ENCODE assay signal across 1 cellular context in the genomic region with DNA sequence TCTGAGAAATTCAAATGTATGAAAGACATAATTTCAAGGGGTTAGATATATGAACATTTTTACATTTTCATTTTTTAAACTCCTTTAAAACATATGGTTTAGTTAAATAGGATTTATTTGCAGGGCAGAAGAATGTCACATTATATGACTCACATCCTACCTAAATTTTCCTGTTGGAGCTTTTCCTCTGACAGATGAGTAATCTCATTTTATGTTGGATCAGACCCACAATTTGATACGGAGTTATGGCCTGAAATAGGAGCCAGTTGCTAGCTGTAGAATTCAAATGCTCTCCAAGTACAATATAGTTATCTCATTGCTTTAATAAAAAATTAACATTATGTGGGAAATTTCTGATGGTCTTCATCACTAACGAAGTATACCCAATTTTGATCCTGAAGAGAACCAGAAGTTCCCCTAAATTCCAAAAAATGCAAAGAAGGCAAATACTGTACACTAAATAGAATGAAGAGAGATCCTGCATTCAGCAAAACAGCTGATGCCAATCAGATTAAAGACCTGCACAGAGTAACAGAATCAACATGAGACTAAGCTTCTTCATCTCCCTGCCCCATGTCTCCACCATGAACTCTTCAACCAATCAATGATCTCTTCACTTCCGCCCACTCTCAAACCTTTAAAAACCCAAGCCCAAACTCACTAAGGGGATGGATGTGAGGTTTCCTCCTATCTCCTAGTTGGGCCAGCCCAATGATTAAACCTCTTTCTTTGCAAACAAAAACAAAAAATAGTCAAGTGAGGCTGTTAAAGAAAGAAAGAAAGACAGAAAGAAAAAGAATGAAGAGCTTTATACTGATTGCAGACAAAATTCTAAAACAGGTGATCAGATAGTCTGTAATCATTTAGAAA.
TF ChIP-seq lines count a peak whose summit lies in the region.

No MANE protein-coding gene starts in this region.

TF ChIP-seq in K562, 482 proteins besides CTCF, POLR2A, EP300 and RAD21 (continues in another document):
- TF ChIP-seq, protein P1, sequence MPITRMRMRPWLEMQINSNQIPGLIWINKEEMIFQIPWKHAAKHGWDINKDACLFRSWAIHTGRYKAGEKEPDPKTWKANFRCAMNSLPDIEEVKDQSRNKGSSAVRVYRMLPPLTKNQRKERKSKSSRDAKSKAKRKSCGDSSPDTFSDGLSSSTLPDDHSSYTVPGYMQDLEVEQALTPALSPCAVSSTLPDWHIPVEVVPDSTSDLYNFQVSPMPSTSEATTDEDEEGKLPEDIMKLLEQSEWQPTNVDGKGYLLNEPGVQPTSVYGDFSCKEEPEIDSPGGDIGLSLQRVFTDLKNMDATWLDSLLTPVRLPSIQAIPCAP (CRISPR knock-in tag; IDR thresholded peaks at IDR 0.05; ENCODE audit: borderline replicate concordance), result no peak
- TF ChIP-seq, protein P2, sequence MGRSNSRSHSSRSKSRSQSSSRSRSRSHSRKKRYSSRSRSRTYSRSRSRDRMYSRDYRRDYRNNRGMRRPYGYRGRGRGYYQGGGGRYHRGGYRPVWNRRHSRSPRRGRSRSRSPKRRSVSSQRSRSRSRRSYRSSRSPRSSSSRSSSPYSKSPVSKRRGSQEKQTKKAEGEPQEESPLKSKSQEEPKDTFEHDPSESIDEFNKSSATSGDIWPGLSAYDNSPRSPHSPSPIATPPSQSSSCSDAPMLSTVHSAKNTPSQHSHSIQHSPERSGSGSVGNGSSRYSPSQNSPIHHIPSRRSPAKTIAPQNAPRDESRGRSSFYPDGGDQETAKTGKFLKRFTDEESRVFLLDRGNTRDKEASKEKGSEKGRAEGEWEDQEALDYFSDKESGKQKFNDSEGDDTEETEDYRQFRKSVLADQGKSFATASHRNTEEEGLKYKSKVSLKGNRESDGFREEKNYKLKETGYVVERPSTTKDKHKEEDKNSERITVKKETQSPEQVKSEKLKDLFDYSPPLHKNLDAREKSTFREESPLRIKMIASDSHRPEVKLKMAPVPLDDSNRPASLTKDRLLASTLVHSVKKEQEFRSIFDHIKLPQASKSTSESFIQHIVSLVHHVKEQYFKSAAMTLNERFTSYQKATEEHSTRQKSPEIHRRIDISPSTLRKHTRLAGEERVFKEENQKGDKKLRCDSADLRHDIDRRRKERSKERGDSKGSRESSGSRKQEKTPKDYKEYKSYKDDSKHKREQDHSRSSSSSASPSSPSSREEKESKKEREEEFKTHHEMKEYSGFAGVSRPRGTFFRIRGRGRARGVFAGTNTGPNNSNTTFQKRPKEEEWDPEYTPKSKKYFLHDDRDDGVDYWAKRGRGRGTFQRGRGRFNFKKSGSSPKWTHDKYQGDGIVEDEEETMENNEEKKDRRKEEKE (IDR thresholded peaks at IDR 0.05; ENCODE audit: borderline replicate concordance in 1 of 2, control insufficient read depth in 1 of 2, low read depth in 2 of 2, low read length in 1 of 2), result no peak
- TF ChIP-seq, protein P3, sequence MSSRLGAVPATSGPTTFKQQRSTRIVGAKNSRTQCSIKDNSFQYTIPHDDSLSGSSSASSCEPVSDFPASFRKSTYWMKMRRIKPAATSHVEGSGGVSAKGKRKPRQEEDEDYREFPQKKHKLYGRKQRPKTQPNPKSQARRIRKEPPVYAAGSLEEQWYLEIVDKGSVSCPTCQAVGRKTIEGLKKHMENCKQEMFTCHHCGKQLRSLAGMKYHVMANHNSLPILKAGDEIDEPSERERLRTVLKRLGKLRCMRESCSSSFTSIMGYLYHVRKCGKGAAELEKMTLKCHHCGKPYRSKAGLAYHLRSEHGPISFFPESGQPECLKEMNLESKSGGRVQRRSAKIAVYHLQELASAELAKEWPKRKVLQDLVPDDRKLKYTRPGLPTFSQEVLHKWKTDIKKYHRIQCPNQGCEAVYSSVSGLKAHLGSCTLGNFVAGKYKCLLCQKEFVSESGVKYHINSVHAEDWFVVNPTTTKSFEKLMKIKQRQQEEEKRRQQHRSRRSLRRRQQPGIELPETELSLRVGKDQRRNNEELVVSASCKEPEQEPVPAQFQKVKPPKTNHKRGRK (tag; IDR thresholded peaks at IDR 0.05), result no peak
- TF ChIP-seq ZNF77 (CRISPR knock-in tag; IDR thresholded peaks at IDR 0.05) (no peak), ZNF445 (CRISPR knock-in tag; IDR thresholded peaks at IDR 0.05; ENCODE audit: low read depth) (no peak), SETDB1 (IDR thresholded peaks at IDR 0.05; ENCODE audit: low read length) (no peak), BHLHE40 (IDR thresholded peaks at IDR 0.05; ENCODE audit: low read length) (no peak), MYC (IDR thresholded peaks at IDR 0.05; ENCODE audit: low read depth, low read length) (no peak), MYC (CRISPR knock-in tag; IDR thresholded peaks at IDR 0.05; ENCODE audit: borderline replicate concordance, low read depth) (peak; percentile 23; the same call in 1 of the 2 replicates), MAZ (CRISPR knock-in tag; conservative IDR thresholded peaks at IDR 0.05 in 1 of 2, IDR thresholded peaks at IDR 0.05 in 1 of 2) (no peak), DNMT1 (IDR thresholded peaks at IDR 0.05) (no peak), EHMT2 (IDR thresholded peaks at IDR 0.05) (peak; percentile 56; the same call in 1 of the 2 replicates), POLR2H (tag; IDR thresholded peaks at IDR 0.05; ENCODE audit: low read depth) (no peak), POU5F1 (IDR thresholded peaks at IDR 0.05; ENCODE audit: borderline replicate concordance, low read depth, low read length, partially characterized antibody) (no peak), ZNF57 (CRISPR knock-in tag; IDR thresholded peaks at IDR 0.05) (no peak), DACH1 (IDR thresholded peaks at IDR 0.05; ENCODE audit: partially characterized antibody) (peak; percentile 31), MCM7 (IDR thresholded peaks at IDR 0.05) (no peak), ZNF408 (CRISPR knock-in tag; IDR thresholded peaks at IDR 0.05; ENCODE audit: low read depth) (no peak), KAT8 (IDR thresholded peaks at IDR 0.05; ENCODE audit: low read depth) (no peak), ARID1B (IDR thresholded peaks at IDR 0.05) (no peak), NCOR1 (IDR thresholded peaks at IDR 0.05) (no peak), EGR1 (conservative IDR thresholded peaks at IDR 0.05) (peak; percentile 79)
- TF ChIP-seq, protein P4, sequence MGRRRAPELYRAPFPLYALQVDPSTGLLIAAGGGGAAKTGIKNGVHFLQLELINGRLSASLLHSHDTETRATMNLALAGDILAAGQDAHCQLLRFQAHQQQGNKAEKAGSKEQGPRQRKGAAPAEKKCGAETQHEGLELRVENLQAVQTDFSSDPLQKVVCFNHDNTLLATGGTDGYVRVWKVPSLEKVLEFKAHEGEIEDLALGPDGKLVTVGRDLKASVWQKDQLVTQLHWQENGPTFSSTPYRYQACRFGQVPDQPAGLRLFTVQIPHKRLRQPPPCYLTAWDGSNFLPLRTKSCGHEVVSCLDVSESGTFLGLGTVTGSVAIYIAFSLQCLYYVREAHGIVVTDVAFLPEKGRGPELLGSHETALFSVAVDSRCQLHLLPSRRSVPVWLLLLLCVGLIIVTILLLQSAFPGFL (CRISPR knock-in tag; IDR thresholded peaks at IDR 0.05), result no peak
- TF ChIP-seq, protein P5, sequence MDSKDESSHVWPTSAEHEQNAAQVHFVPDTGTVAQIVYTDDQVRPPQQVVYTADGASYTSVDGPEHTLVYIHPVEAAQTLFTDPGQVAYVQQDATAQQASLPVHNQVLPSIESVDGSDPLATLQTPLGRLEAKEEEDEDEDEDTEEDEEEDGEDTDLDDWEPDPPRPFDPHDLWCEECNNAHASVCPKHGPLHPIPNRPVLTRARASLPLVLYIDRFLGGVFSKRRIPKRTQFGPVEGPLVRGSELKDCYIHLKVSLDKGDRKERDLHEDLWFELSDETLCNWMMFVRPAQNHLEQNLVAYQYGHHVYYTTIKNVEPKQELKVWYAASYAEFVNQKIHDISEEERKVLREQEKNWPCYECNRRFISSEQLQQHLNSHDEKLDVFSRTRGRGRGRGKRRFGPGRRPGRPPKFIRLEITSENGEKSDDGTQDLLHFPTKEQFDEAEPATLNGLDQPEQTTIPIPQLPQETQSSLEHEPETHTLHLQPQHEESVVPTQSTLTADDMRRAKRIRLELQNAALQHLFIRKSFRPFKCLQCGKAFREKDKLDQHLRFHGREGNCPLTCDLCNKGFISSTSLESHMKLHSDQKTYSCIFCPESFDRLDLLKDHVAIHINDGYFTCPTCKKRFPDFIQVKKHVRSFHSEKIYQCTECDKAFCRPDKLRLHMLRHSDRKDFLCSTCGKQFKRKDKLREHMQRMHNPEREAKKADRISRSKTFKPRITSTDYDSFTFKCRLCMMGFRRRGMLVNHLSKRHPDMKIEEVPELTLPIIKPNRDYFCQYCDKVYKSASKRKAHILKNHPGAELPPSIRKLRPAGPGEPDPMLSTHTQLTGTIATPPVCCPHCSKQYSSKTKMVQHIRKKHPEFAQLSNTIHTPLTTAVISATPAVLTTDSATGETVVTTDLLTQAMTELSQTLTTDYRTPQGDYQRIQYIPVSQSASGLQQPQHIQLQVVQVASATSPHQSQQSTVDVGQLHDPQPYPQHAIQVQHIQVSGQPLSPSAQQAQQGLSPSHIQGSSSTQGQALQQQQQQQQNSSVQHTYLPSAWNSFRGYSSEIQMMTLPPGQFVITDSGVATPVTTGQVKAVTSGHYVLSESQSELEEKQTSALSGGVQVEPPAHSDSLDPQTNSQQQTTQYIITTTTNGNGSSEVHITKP (IDR thresholded peaks at IDR 0.05; ENCODE audit: partially characterized antibody), result peak; percentile 69
- TF ChIP-seq, protein P6, sequence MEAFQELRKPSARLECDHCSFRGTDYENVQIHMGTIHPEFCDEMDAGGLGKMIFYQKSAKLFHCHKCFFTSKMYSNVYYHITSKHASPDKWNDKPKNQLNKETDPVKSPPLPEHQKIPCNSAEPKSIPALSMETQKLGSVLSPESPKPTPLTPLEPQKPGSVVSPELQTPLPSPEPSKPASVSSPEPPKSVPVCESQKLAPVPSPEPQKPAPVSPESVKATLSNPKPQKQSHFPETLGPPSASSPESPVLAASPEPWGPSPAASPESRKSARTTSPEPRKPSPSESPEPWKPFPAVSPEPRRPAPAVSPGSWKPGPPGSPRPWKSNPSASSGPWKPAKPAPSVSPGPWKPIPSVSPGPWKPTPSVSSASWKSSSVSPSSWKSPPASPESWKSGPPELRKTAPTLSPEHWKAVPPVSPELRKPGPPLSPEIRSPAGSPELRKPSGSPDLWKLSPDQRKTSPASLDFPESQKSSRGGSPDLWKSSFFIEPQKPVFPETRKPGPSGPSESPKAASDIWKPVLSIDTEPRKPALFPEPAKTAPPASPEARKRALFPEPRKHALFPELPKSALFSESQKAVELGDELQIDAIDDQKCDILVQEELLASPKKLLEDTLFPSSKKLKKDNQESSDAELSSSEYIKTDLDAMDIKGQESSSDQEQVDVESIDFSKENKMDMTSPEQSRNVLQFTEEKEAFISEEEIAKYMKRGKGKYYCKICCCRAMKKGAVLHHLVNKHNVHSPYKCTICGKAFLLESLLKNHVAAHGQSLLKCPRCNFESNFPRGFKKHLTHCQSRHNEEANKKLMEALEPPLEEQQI (IDR thresholded peaks at IDR 0.05), result no peak
